ENCODE assay signal across 35 cellular contexts in genomic region chr9:117043159-117043558, GRCh38.
"Had no signal": no experiment of that assay in that cellular context is flagged by ENCODE, and none has a peak within 500 bp of the region (broad histone marks: within the 10 kb centered on the region; RNA-seq: fewer than 3 reads in every experiment).

No MANE protein-coding gene starts in this region.

- H3K9me3 ChIP-seq: adrenal gland, body of pancreas, breast epithelium had no signal

- DNase-seq: activated B cell treated with CpG ODN at 0.5 μM for 24 hours; activated CD4-positive, alpha-beta memory T cell treated with anti-CD3 and anti-CD28 coated beads for 36 hours; activated CD4-positive, alpha-beta T cell treated with anti-CD3 and anti-CD28 coated beads for 4 hours; activated CD4-positive, alpha-beta T cell treated with anti-CD3 and anti-CD28 coated beads, Interleukin-2, amount 10 ng/mL, durations not matched to agents 24 days and 14 days; activated CD4-positive, alpha-beta T cell treated with anti-CD3 and anti-CD28 coated beads, Interleukin-2, amount 50 U/mL, for 1 hour; activated CD4-positive, alpha-beta T cell treated with anti-CD3 and anti-CD28 coated beads, Interleukin-2, amount 50 U/mL, for 4 hours; activated CD4-positive, CD25-positive, alpha-beta regulatory T cell treated with anti-CD3 and anti-CD28 coated beads, Interleukin-2, amount 50 U/mL, for 72 hours; activated CD8-positive, alpha-beta memory T cell treated with anti-CD3 and anti-CD28 coated beads, Interleukin-2, amount 50 U/mL, for 4 hours; activated CD8-positive, alpha-beta T cell treated with anti-CD3 and anti-CD28 coated beads for 36 hours; activated effector memory CD4-positive, alpha-beta T cell treated with anti-CD3 and anti-CD28 coated beads, Interleukin-2, amount 50 U/mL, for 16 hours; activated gamma-delta T cell treated with Interleukin-2 at 50 U/mL for 16 hours; activated naive CD4-positive, alpha-beta T cell; activated naive CD4-positive, alpha-beta T cell treated with anti-CD3 and anti-CD28 coated beads for 36 hours; activated naive CD4-positive, alpha-beta T cell treated with anti-CD3 and anti-CD28 coated beads, Interleukin-2, amount 50 U/mL, for 16 hours; activated naive CD8-positive, alpha-beta T cell treated with anti-CD3 and anti-CD28 coated beads for 36 hours; activated T-cell treated with anti-CD3 and anti-CD28 coated beads for 4 hours; activated T-cell treated with anti-CD3 and anti-CD28 coated beads, Interleukin-2, amount 50 U/mL, for 1 hour; activated T-cell treated with anti-CD3 and anti-CD28 coated beads, Interleukin-2, amount 50 U/mL, for 4 hours; activated T-cell treated with anti-CD3 and anti-CD28 coated beads, Interleukin-2, amount 50 U/mL, for 72 hours; adrenal gland; amniotic stem cell; aorta; body of pancreas; brain microvascular endothelial cell; central memory CD4-positive, alpha-beta T cell; T-helper 1 cell; T-helper 2 cell; T-helper 9 cell had no signal

- H3K27ac Mint-ChIP-seq: activated B cell treated with CpG ODN at 0.5 μM for 24 hours; activated CD4-positive, alpha-beta memory T cell treated with anti-CD3 and anti-CD28 coated beads for 36 hours; activated CD4-positive, alpha-beta T cell treated with anti-CD3 and anti-CD28 coated beads, Interleukin-2, amount 10 ng/mL, durations not matched to agents 24 days and 14 days; activated CD8-positive, alpha-beta T cell treated with anti-CD3 and anti-CD28 coated beads for 36 hours; activated naive CD4-positive, alpha-beta T cell treated with anti-CD3 and anti-CD28 coated beads for 36 hours; activated naive CD4-positive, alpha-beta T cell treated with anti-CD3 and anti-CD28 coated beads, Interleukin-2, amount 50 U/mL, for 72 hours; activated naive CD8-positive, alpha-beta T cell treated with anti-CD3 and anti-CD28 coated beads for 36 hours; activated T-cell treated with anti-CD3 and anti-CD28 coated beads, Interleukin-2, amount 50 U/mL, for 72 hours; activated T-helper 1 cell treated with anti-CD3 and anti-CD28 coated beads, Interleukin-12 subunit alpha, Interleukin-12 subunit beta, Interleukin-2, Interleukin-4 antibody, amounts not matched to agents 30 ng/mL and 10 ng/mL and 1 ng/mL, durations not matched to agents 14 hours and 24 hours and 36 hours; activated T-helper 17 cell treated with anti-CD3 and anti-CD28 coated beads, Interleukin-2, amount 50 U/mL, for 72 hours; T-helper 1 cell treated with Interleukin-12 subunit alpha and Interleukin-12 subunit beta and Interleukin-4 antibody, amounts not matched to agents 30 μg/mL and 1 μg/mL, for 36 hours; T-helper 2 cell treated with Interferon-gamma antibody and Interleukin-4, amounts not matched to agents 5 μg/mL and 100 μg/mL, for 36 hours had no signal

- H3K4me3 ChIP-seq: adrenal gland, body of pancreas, breast epithelium had no signal

- H3K36me3 Mint-ChIP-seq: activated CD4-positive, alpha-beta memory T cell treated with anti-CD3 and anti-CD28 coated beads for 36 hours; activated naive CD4-positive, alpha-beta T cell treated with anti-CD3 and anti-CD28 coated beads, Interleukin-2, amount 50 U/mL, for 72 hours; activated naive CD8-positive, alpha-beta T cell treated with anti-CD3 and anti-CD28 coated beads for 36 hours had no signal

- H3K27me3 ChIP-seq: adrenal gland, body of pancreas, brain microvascular endothelial cell, breast epithelium had no signal

- H3K4me1 ChIP-seq: adrenal gland, body of pancreas, breast epithelium had no signal

- H3K4me3 Mint-ChIP-seq: activated B cell treated with CpG ODN at 0.5 μM for 24 hours; activated CD4-positive, alpha-beta memory T cell treated with anti-CD3 and anti-CD28 coated beads for 36 hours; activated CD4-positive, alpha-beta T cell treated with anti-CD3 and anti-CD28 coated beads, Interleukin-2, amount 10 ng/mL, durations not matched to agents 24 days and 14 days; activated CD8-positive, alpha-beta T cell treated with anti-CD3 and anti-CD28 coated beads for 36 hours; activated naive CD4-positive, alpha-beta T cell treated with anti-CD3 and anti-CD28 coated beads for 36 hours; activated naive CD8-positive, alpha-beta T cell treated with anti-CD3 and anti-CD28 coated beads for 36 hours; activated T-cell treated with anti-CD3 and anti-CD28 coated beads, Interleukin-2, amount 50 U/mL, for 4 hours; activated T-cell treated with anti-CD3 and anti-CD28 coated beads, Interleukin-2, amount 50 U/mL, for 72 hours; activated T-helper 1 cell treated with anti-CD3 and anti-CD28 coated beads, Interleukin-12 subunit alpha, Interleukin-12 subunit beta, Interleukin-2, Interleukin-4 antibody, amounts not matched to agents 30 ng/mL and 10 ng/mL and 1 ng/mL, durations not matched to agents 14 hours and 24 hours and 36 hours; activated T-helper 17 cell treated with anti-CD3 and anti-CD28 coated beads, Interleukin-2, amount 50 U/mL, for 72 hours; T-helper 1 cell treated with Interleukin-12 subunit alpha and Interleukin-12 subunit beta and Interleukin-4 antibody, amounts not matched to agents 30 μg/mL and 1 μg/mL, for 36 hours; T-helper 2 cell treated with Interferon-gamma antibody and Interleukin-4, amounts not matched to agents 5 μg/mL and 100 μg/mL, for 36 hours had no signal

- H3K9me3 Mint-ChIP-seq: activated B cell treated with CpG ODN at 0.5 μM for 24 hours; activated CD8-positive, alpha-beta T cell treated with anti-CD3 and anti-CD28 coated beads for 36 hours; activated naive CD8-positive, alpha-beta T cell treated with anti-CD3 and anti-CD28 coated beads for 36 hours; activated T-cell treated with anti-CD3 and anti-CD28 coated beads, Interleukin-2, amount 50 U/mL, for 4 hours; activated T-helper 1 cell treated with anti-CD3 and anti-CD28 coated beads, Interleukin-12 subunit alpha, Interleukin-12 subunit beta, Interleukin-2, Interleukin-4 antibody, amounts not matched to agents 30 ng/mL and 10 ng/mL and 1 ng/mL, durations not matched to agents 14 hours and 24 hours and 36 hours; T-helper 1 cell treated with Interleukin-12 subunit alpha and Interleukin-12 subunit beta and Interleukin-4 antibody, amounts not matched to agents 30 μg/mL and 1 μg/mL, for 36 hours; T-helper 2 cell treated with Interferon-gamma antibody and Interleukin-4, amounts not matched to agents 5 μg/mL and 100 μg/mL, for 36 hours had no signal

- H3K4me1 Mint-ChIP-seq: activated B cell treated with CpG ODN at 0.5 μM for 24 hours; activated CD4-positive, alpha-beta T cell treated with anti-CD3 and anti-CD28 coated beads, Interleukin-2, amount 10 ng/mL, durations not matched to agents 24 days and 14 days; activated naive CD8-positive, alpha-beta T cell treated with anti-CD3 and anti-CD28 coated beads for 36 hours; activated T-helper 17 cell treated with anti-CD3 and anti-CD28 coated beads, Interleukin-2, amount 50 U/mL, for 72 hours had no signal

- H3K27me3 Mint-ChIP-seq: activated B cell treated with CpG ODN at 0.5 μM for 24 hours; activated CD4-positive, alpha-beta memory T cell treated with anti-CD3 and anti-CD28 coated beads for 36 hours; activated CD4-positive, alpha-beta T cell treated with anti-CD3 and anti-CD28 coated beads, Interleukin-2, amount 10 ng/mL, durations not matched to agents 24 days and 14 days; activated naive CD8-positive, alpha-beta T cell treated with anti-CD3 and anti-CD28 coated beads for 36 hours; activated T-helper 17 cell treated with anti-CD3 and anti-CD28 coated beads, Interleukin-2, amount 50 U/mL, for 72 hours had no signal

- H3K36me3 ChIP-seq: adrenal gland, brain microvascular endothelial cell, breast epithelium had no signal

- ATAC-seq: activated CD8-positive, alpha-beta T cell treated with anti-CD3 and anti-CD28 coated beads for 36 hours; activated naive CD4-positive, alpha-beta T cell treated with anti-CD3 and anti-CD28 coated beads, Interleukin-2, amount 50 U/mL, for 72 hours; activated T-cell treated with anti-CD3 and anti-CD28 coated beads, Interleukin-2, amount 50 U/mL, for 4 hours; activated T-cell treated with anti-CD3 and anti-CD28 coated beads, Interleukin-2, amount 50 U/mL, for 72 hours; activated T-helper 17 cell treated with anti-CD3 and anti-CD28 coated beads, Interleukin-2, amount 50 U/mL, for 72 hours; body of pancreas had no signal

- H3K27ac ChIP-seq: adrenal gland, body of pancreas, brain microvascular endothelial cell, breast epithelium, VCaP had no signal
